1 cellular context compared by ENCODE assay signal in genomic region chr15:84828433-84828908, GRCh38.
TF ChIP-seq lines count a peak whose summit lies in the region.

No MANE protein-coding gene starts in this region.

TF ChIP-seq in HepG2, 621 proteins besides CTCF, POLR2A, EP300 and RAD21:
- TF ChIP-seq PHF5A (CRISPR knock-in tag; IDR thresholded peaks at IDR 0.05; ENCODE audit: low read depth, unreplicated experiment) (no peak), ZNF501 (CRISPR knock-in tag; IDR thresholded peaks at IDR 0.05) (no peak), CEBPB (IDR thresholded peaks at IDR 0.05; ENCODE audit: borderline replicate concordance, low read depth, low read length) (peak; percentile 11; the same call in 1 of the 2 replicates)
